ENCODE assay signal across 14 cellular contexts in genomic region chr1:22074803-22075202, GRCh38. TPM values are rescaled to one million over a fixed set of nuclear protein-coding genes. Genes with fewer than 3 reads are reported as not detected.
DNase-seq lines count a peak whose midpoint lies in the region; ATAC-seq and TF ChIP-seq lines count a peak whose summit lies in the region.
"Had no signal": no experiment of that assay in that cellular context is flagged by ENCODE, and none has a peak within 500 bp of the region (broad histone marks: within the 10 kb centered on the region; RNA-seq: fewer than 3 reads in every experiment).

No MANE protein-coding gene starts in this region.

- H3K36me3 Mint-ChIP-seq in activated naive CD8-positive, alpha-beta T cell treated with anti-CD3 and anti-CD28 coated beads, Interleukin-2, amount 10 ng/mL, durations not matched to agents 7 days and 5 days: peaks cover 44% of the 10 kb centered on the region
- peaks cover 50% of the 10 kb centered on the region for H3K36me3 Mint-ChIP-seq in nephron (ENCODE audit: low read depth)

- POLR2A ChIA-PET in activated naive CD8-positive, alpha-beta T cell treated with anti-CD3 and anti-CD28 coated beads, Interleukin-2, amount 10 ng/mL, durations not matched to agents 7 days and 5 days (lab: Charles Lee): no interaction called here

- TF ChIP-seq CTCF in nephron (IDR thresholded peaks at IDR 0.05; ENCODE audit: unreplicated experiment in 3 of 3): no peak

- peaks cover 50% of the 10 kb centered on the region for H3K4me1 Mint-ChIP-seq in activated naive CD8-positive, alpha-beta T cell treated with anti-CD3 and anti-CD28 coated beads, Interleukin-2, amount 10 ng/mL, durations not matched to agents 7 days and 5 days
- peaks cover 46% of the 10 kb centered on the region for H3K4me1 Mint-ChIP-seq in nephron

- no peak for ATAC-seq in activated naive CD8-positive, alpha-beta T cell treated with anti-CD3 and anti-CD28 coated beads, Interleukin-2, amount 10 ng/mL, durations not matched to agents 7 days and 5 days (ENCODE audit: low read depth)
- no peak for ATAC-seq in GM19328 (IDR thresholded peaks at IDR 0.05; ENCODE audit: unreplicated experiment)
- ATAC-seq: right cardiac atrium, upper lobe of right lung had no signal

- no peak overlapping the region for H3K4me3 ChIP-seq in GM23248
- H3K4me3 ChIP-seq: colonic mucosa, heart left ventricle, upper lobe of right lung had no signal

- no peaks in the 10 kb centered on the region for H3K9me3 ChIP-seq in GM23248 (ENCODE audit: low read depth)
- H3K9me3 ChIP-seq: colonic mucosa, upper lobe of right lung had no signal

- in situ Hi-C loops in GM23248 (cut with MboI): no loop called here

- H3K9me2 ChIP-seq in GM23248 (ENCODE audit: insufficient read depth): no peaks in the 10 kb centered on the region

- 0 out of 2 replicates have a peak overlapping the region, but pooled peaks have one; percentile 4 for H3K27ac ChIP-seq in GM23248

- H3K27ac Mint-ChIP-seq in activated naive CD8-positive, alpha-beta T cell treated with anti-CD3 and anti-CD28 coated beads, Interleukin-2, amount 10 ng/mL, durations not matched to agents 7 days and 5 days: peak overlapping the region; percentile 54
- H3K27ac Mint-ChIP-seq in nephron: peak overlapping the region in 2 of 3 experiments; percentile 22 to 30

- peak overlapping the region; percentile 16; the same call in 1 of the 2 replicates for H3K9ac ChIP-seq in GM23248

- no peaks in the 10 kb centered on the region for H3K27me3 ChIP-seq in GM23248 (replicated peaks; ENCODE audit: insufficient read depth)
- H3K27me3 ChIP-seq: colonic mucosa, heart left ventricle, upper lobe of right lung had no signal

- H3F3A ChIP-seq in GM23248 (ENCODE audit: insufficient read depth): peaks cover 46% of the 10 kb centered on the region

- peaks cover 100% of the 10 kb centered on the region for H3K79me2 ChIP-seq in GM23248 (ENCODE audit: insufficient read depth)

- H3K4me2 ChIP-seq in GM23248 (ENCODE audit: unreplicated experiment): no peak overlapping the region

- DNase-seq in GM23248 (no peak), NAMALWA (ENCODE audit: low spot score) (peak; percentile 28), Ammon's horn (ENCODE audit: low spot score) (no peak), SKM-1 (lab: John Stamatoyannopoulos, UW; ENCODE audit: unreplicated experiment) (no peak), COLO668 (lab: John Stamatoyannopoulos, UW; ENCODE audit: unreplicated experiment) (no peak)
- DNase-seq in activated naive CD8-positive, alpha-beta T cell treated with anti-CD3 and anti-CD28 coated beads, Interleukin-2, amount 10 ng/mL, durations not matched to agents 7 days and 5 days: no peak
- DNase-seq: colonic mucosa, heart left ventricle, mesenchymal stem cell, NCI-H524, right cardiac atrium, upper lobe of right lung had no signal

- H3K27me3 Mint-ChIP-seq in activated naive CD8-positive, alpha-beta T cell treated with anti-CD3 and anti-CD28 coated beads, Interleukin-2, amount 10 ng/mL, durations not matched to agents 7 days and 5 days: no peaks in the 10 kb centered on the region
- H3K27me3 Mint-ChIP-seq in nephron (ENCODE audit: low read depth): no peaks in the 10 kb centered on the region

- H3K9me3 Mint-ChIP-seq in activated naive CD8-positive, alpha-beta T cell treated with anti-CD3 and anti-CD28 coated beads, Interleukin-2, amount 10 ng/mL, durations not matched to agents 7 days and 5 days: no peaks in the 10 kb centered on the region
- no peaks in the 10 kb centered on the region for H3K9me3 Mint-ChIP-seq in nephron

- H3K36me3 ChIP-seq in GM23248 (ENCODE audit: low read depth): peaks cover 24% of the 10 kb centered on the region
- H3K36me3 ChIP-seq: colonic mucosa had no signal

- peaks cover 85% of the 10 kb centered on the region for H4K20me1 ChIP-seq in GM23248 (ENCODE audit: insufficient read depth)

- H2AFZ ChIP-seq in GM23248: no peak overlapping the region

- 5 to 11% methylated on average over 1 of the region's 1 CpG for WGBS in GM23248 (ENCODE audit: low coverage in 1 of 2, low lambda C conversion rate in 2 of 2, missing lambda C conversion rate in 2 of 2), 2 experiments

- H3K4me1 ChIP-seq in GM23248 (ENCODE audit: insufficient read depth): peaks cover 40% of the 10 kb centered on the region

- H3K4me3 Mint-ChIP-seq in activated naive CD8-positive, alpha-beta T cell treated with anti-CD3 and anti-CD28 coated beads, Interleukin-2, amount 10 ng/mL, durations not matched to agents 7 days and 5 days: peak overlapping the region; percentile 30
- H3K4me3 Mint-ChIP-seq in nephron: no peak overlapping the region

RNA-seq across cellular contexts. Expression of gene CDC42, which starts 22.3 kb away (rescaled TPM):
- 403 and 420 TPM in 2 replicates for total RNA-seq in GM23248 (2014; rRNA removed; shearing (Covaris generic))
- 159 TPM in 2 replicates for polyA plus RNA-seq in GM23248 (2016; fragmentation: Nextera tagmentation; extraction: Ambion mirVana)
- total RNA-seq in activated naive CD8-positive, alpha-beta T cell treated with anti-CD3 and anti-CD28 coated beads, Interleukin-2, amount 10 ng/mL, durations not matched to agents 7 days and 5 days: 100 to 1,000 TPM; 283 to 303 TPM
